In the genomic region with DNA sequence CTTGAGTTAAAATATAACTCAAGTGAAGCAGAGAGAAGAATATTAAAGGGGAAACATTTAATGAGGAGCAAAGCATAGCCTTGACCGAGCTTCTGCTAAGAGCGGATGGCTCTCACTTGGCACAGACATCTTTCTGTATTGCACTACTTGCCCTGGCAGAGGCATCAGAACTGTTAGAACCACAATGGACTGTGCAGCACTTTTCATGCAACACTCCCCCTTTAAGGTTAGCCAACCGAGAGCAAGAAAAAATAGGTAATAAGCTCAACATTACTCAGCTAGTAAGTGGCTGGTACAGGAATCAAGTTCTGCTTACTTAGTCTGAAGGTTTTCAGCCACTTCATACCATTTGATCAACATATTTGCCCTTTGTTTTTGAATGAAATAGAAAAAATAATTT, we compare ENCODE assay signal across 12 cellular contexts. TPM values are rescaled to one million over a fixed set of nuclear protein-coding genes. Genes with fewer than 3 reads are reported as not detected.
DNase-seq lines count a peak whose midpoint lies in the region; ATAC-seq and TF ChIP-seq lines count a peak whose summit lies in the region.
"Had no signal": no experiment of that assay in that cellular context is flagged by ENCODE, and none has a peak within 500 bp of the region (broad histone marks: within the 10 kb centered on the region; RNA-seq: fewer than 3 reads in every experiment).

No MANE protein-coding gene starts in this region.

- no peak for DNase-seq in activated CD4-positive, alpha-beta T cell treated with anti-CD3 and anti-CD28 coated beads, Interleukin-2, amount 10 ng/mL, durations not matched to agents 7 days and 5 days
- no peak for DNase-seq in activated CD4-positive, alpha-beta T cell treated with anti-CD3 and anti-CD28 coated beads for 1 hour
- DNase-seq in T-helper 17 cell (no peak), kidney glomerular epithelial cell (lab: John Stamatoyannopoulos, UW) (peak; percentile 2), stomach (no peak), nucleus accumbens (lab: John Stamatoyannopoulos, UW) (no peak)
- DNase-seq: DND-41, GOT3, NCI-H748 treated with DMSO at 0.1 percent for 48 hours had no signal

- H3K9me3 ChIP-seq in T-helper 17 cell (ENCODE audit: control insufficient read depth, low read length, poor library complexity, severe bottlenecking) (no peaks in the 10 kb centered on the region), stomach (no peaks in the 10 kb centered on the region)

- peak overlapping the region; percentile 31 for H3K4me3 Mint-ChIP-seq in activated CD4-positive, alpha-beta T cell treated with anti-CD3 and anti-CD28 coated beads, Interleukin-2, amount 10 ng/mL, durations not matched to agents 7 days and 5 days
- peak overlapping the region; percentile 74 for H3K4me3 Mint-ChIP-seq in T-helper 17 cell

- H3K36me3 ChIP-seq in stomach: no peaks in the 10 kb centered on the region

- no peak for TF ChIP-seq EP300 in stomach (IDR thresholded peaks at IDR 0.05)

- peaks cover 66% of the 10 kb centered on the region for H3K36me3 Mint-ChIP-seq in activated CD4-positive, alpha-beta T cell treated with anti-CD3 and anti-CD28 coated beads, Interleukin-2, amount 10 ng/mL, durations not matched to agents 7 days and 5 days (ENCODE audit: low read depth)
- H3K36me3 Mint-ChIP-seq in T-helper 17 cell (ENCODE audit: low read depth): peaks cover 3% of the 10 kb centered on the region

- POLR2A ChIA-PET in activated CD4-positive, alpha-beta T cell treated with anti-CD3 and anti-CD28 coated beads, Interleukin-2, amount 10 ng/mL, durations not matched to agents 7 days and 5 days (lab: Charles Lee): interaction anchor here (0.6 kb wide), 1 partner anchor 31 kb away, joined by 4 read pairs; no protein-coding TSS in a partner anchor

- no peak for TF ChIP-seq POLR2A in stomach (IDR thresholded peaks at IDR 0.05)

- intact Hi-C loops in stomach (cut with DNase I; ENCODE audit: low total_unique reads): no loop called here

- H3K27me3 ChIP-seq in stomach: no peaks in the 10 kb centered on the region

- H3K27ac ChIP-seq in stomach: peak overlapping the region in 4 of 5 donors; percentile 11 to 81 (median 76)
- H3K27ac ChIP-seq: epithelial cell of prostate had no signal

- TF ChIP-seq CTCF in stomach (IDR thresholded peaks at IDR 0.05): no peak

- H3K27me3 Mint-ChIP-seq in activated CD4-positive, alpha-beta T cell treated with anti-CD3 and anti-CD28 coated beads, Interleukin-2, amount 10 ng/mL, durations not matched to agents 7 days and 5 days: no peaks in the 10 kb centered on the region
- H3K27me3 Mint-ChIP-seq in T-helper 17 cell: no peaks in the 10 kb centered on the region

- no peak overlapping the region for H3K4me3 ChIP-seq in stomach

- peak overlapping the region; percentile 95 for H3K27ac Mint-ChIP-seq in activated CD4-positive, alpha-beta T cell treated with anti-CD3 and anti-CD28 coated beads, Interleukin-2, amount 10 ng/mL, durations not matched to agents 7 days and 5 days
- H3K27ac Mint-ChIP-seq in T-helper 17 cell: peak overlapping the region; percentile 95

- H3K9me3 Mint-ChIP-seq in activated CD4-positive, alpha-beta T cell treated with anti-CD3 and anti-CD28 coated beads, Interleukin-2, amount 10 ng/mL, durations not matched to agents 7 days and 5 days: peaks cover 3% of the 10 kb centered on the region

- WGBS in stomach, 5 donors: 91 to 97% (median 95%) methylated on average over 3 of the region's 3 CpGs

- H3K4me1 ChIP-seq in stomach: peaks cover 38 to 86% (median 66%) of the 10 kb centered on the region in 4 donors

- CTCF ChIA-PET in activated CD4-positive, alpha-beta T cell treated with anti-CD3 and anti-CD28 coated beads, Interleukin-2, amount 10 ng/mL, durations not matched to agents 7 days and 5 days (lab: Charles Lee): interaction anchor here (1.1 to 1.5 kb wide), 4 partner anchors 19 to 27 kb away, joined by 3 to 5 read pairs (median 3); no protein-coding TSS in a partner anchor

- H3K4me1 Mint-ChIP-seq in activated CD4-positive, alpha-beta T cell treated with anti-CD3 and anti-CD28 coated beads, Interleukin-2, amount 10 ng/mL, durations not matched to agents 7 days and 5 days: peaks cover 91% of the 10 kb centered on the region
- peaks cover 47% of the 10 kb centered on the region for H3K4me1 Mint-ChIP-seq in T-helper 17 cell

- no peak for ATAC-seq in T-helper 17 cell
- no peak for ATAC-seq in HG03175 (IDR thresholded peaks at IDR 0.05; ENCODE audit: unreplicated experiment)
- no peak for ATAC-seq in GM18511 (IDR thresholded peaks at IDR 0.05; ENCODE audit: unreplicated experiment)

RNA-seq across cellular contexts. Expression of a gene that starts 33.7 kb away (rescaled TPM):
- 10 to 100 TPM; 85.1 to 90.7 TPM for total RNA-seq in activated CD4-positive, alpha-beta T cell treated with anti-CD3 and anti-CD28 coated beads, Interleukin-2, amount 10 ng/mL, durations not matched to agents 7 days and 5 days
- total RNA-seq in T-helper 17 cell: 10 to 100 TPM; 76.0 to 84.4 TPM
- total RNA-seq in stomach: 10 to 100 TPM; 11.0 to 47.7 (median 44.6) TPM
- polyA plus RNA-seq in stomach: 1 to 10 TPM; 8.2 to 8.9 (median 8.6) TPM
